ENCODE assay signal across 8 cellular contexts in genomic region chr5:43017438-43017820, GRCh38. TPM values are rescaled to one million over a fixed set of nuclear protein-coding genes. Genes with fewer than 3 reads are reported as not detected.
A peak's percentile ranks its signal among the peaks of the same experiment; 100 is the strongest.
DNase-seq lines count a peak whose midpoint lies in the region; ATAC-seq and TF ChIP-seq lines count a peak whose summit lies in the region.

No MANE protein-coding gene starts in this region.

- DNase-seq in activated CD4-positive, alpha-beta T cell treated with anti-CD3 and anti-CD28 coated beads for 48 hours, result peak; percentile 43
- DNase-seq in activated CD4-positive, alpha-beta T cell treated with anti-CD3 and anti-CD28 coated beads for 1 hour, result no peak
- DNase-seq in MM.1S (no peak), heart left ventricle (peak in 4 of 5 donors; percentile 40 to 56 (median 50)), prostate gland (ENCODE audit: low spot score) (no peak), NK-92 (lab: John Stamatoyannopoulos, UW; ENCODE audit: unreplicated experiment) (no peak)
- DNase-seq in activated effector memory CD4-positive, alpha-beta T cell treated with Interleukin-2 at 50 U/mL for 16 hours, result peak; percentile 47

- peak overlapping the region; percentile 63 for H3K4me3 ChIP-seq in MM.1S (ENCODE audit: low read length)
- H3K4me3 ChIP-seq in heart left ventricle, result peak overlapping the region; percentile 44 to 73 (median 63)
- H3K4me3 ChIP-seq in prostate gland, result peak overlapping the region; percentile 52 to 55

- TF ChIP-seq POLR2A in heart left ventricle (IDR thresholded peaks at IDR 0.05) (no peak), prostate gland (IDR thresholded peaks at IDR 0.05) (no peak)

- peak overlapping the region; percentile 98; the same call in 1 of the 2 replicates for H3K27ac ChIP-seq in MM.1S (ENCODE audit: low read length)
- H3K27ac ChIP-seq in heart left ventricle, result peak overlapping the region; percentile 90 to 99 (median 94)
- H3K27ac ChIP-seq in prostate gland, result peak overlapping the region; percentile 92 to 97

- ATAC-seq in heart left ventricle, result peak; percentile 63 to 72 (median 64)
- no peak for ATAC-seq in HG03196 (IDR thresholded peaks at IDR 0.05; ENCODE audit: unreplicated experiment)

- peak overlapping the region; percentile 89 for H3K9ac ChIP-seq in MM.1S (ENCODE audit: low read length)

- 3 to 17% (median 6%) methylated on average over 13 of the region's 13 CpGs for WGBS in heart left ventricle, 4 donors
- 20% methylated on average over 13 of the region's 13 CpGs for WGBS in prostate gland

- no peaks in the 10 kb centered on the region for H3K9me3 ChIP-seq in MM.1S (replicated peaks; ENCODE audit: insufficient read depth, low read length)
- no peaks in the 10 kb centered on the region for H3K9me3 ChIP-seq in heart left ventricle
- no peaks in the 10 kb centered on the region for H3K9me3 ChIP-seq in prostate gland

- H3K27me3 ChIP-seq in MM.1S (replicated peaks; ENCODE audit: insufficient read depth, low read length) (no peaks in the 10 kb centered on the region; the same call in 1 of the 2 replicates), heart left ventricle (peaks cover 0 to 82% (median 23%) of the 10 kb centered on the region in 9 donors), prostate gland (replicated peaks; ENCODE audit: insufficient read depth) (no peaks in the 10 kb centered on the region)

- no peaks in the 10 kb centered on the region for H4K20me1 ChIP-seq in MM.1S (ENCODE audit: insufficient read depth, low read length)

- no peaks in the 10 kb centered on the region for H3K36me3 ChIP-seq in MM.1S (replicated peaks; ENCODE audit: insufficient read depth, low read length)
- no peaks in the 10 kb centered on the region for H3K36me3 ChIP-seq in heart left ventricle
- H3K36me3 ChIP-seq in prostate gland, result no peaks in the 10 kb centered on the region

- no peaks in the 10 kb centered on the region for H3K79me2 ChIP-seq in MM.1S (ENCODE audit: low read length)

- H2AFZ ChIP-seq in MM.1S (ENCODE audit: low read length), result peak overlapping the region; percentile 66

- H3K9me2 ChIP-seq in MM.1S (replicated peaks; ENCODE audit: insufficient read depth, low read length), result no peaks in the 10 kb centered on the region

- intact Hi-C loops in heart left ventricle (cut with DNase I), result loop anchor here in 2 of 10 donors (1.0 to 2.0 kb wide), 2 partner anchors 9 to 47 kb away; no protein-coding TSS in a partner anchor
- intact Hi-C loops in prostate gland (cut with DNase I), result no loop called here

- H3K4me1 ChIP-seq in MM.1S (ENCODE audit: low read length), result peaks cover 12% of the 10 kb centered on the region
- peaks cover 0 to 44% (median 9%) of the 10 kb centered on the region in 12 donors for H3K4me1 ChIP-seq in heart left ventricle
- H3K4me1 ChIP-seq in prostate gland (replicated peaks), result no peaks in the 10 kb centered on the region

- H3K4me2 ChIP-seq in MM.1S (ENCODE audit: low read depth, low read length), result peak overlapping the region; percentile 82

- peaks cover 34% of the 10 kb centered on the region for H3F3A ChIP-seq in MM.1S (ENCODE audit: insufficient read depth, low read length)

- no peak for TF ChIP-seq CTCF in MM.1S (IDR thresholded peaks at IDR 0.05; ENCODE audit: low read length)
- TF ChIP-seq CTCF in heart left ventricle (IDR thresholded peaks at IDR 0.05), result no peak
- TF ChIP-seq CTCF in prostate gland (IDR thresholded peaks at IDR 0.05), result no peak

RNA-seq across cellular contexts. Expression of gene ANXA2R, which starts 22.7 kb away (rescaled TPM):
- total RNA-seq in heart left ventricle (1 to 10 TPM in 7 of 9 donors, under 1 TPM in 2; 0.49 to 2.4 (median 1.4) TPM), prostate gland (1 to 10 TPM; 4.5 to 5.3 TPM)
- polyA plus RNA-seq in heart left ventricle, result 1 to 10 TPM; 1.1 to 2.0 TPM

Comparison
In these comparisons a context has a peak if more than half of its experiments do, and no peak if none do; other contexts are left out.
1. DNase-seq: peak in activated CD4-positive, alpha-beta T cell treated with anti-CD3 and anti-CD28 coated beads for 48 hours (single experiment), activated effector memory CD4-positive, alpha-beta T cell treated with Interleukin-2 at 50 U/mL for 16 hours (single experiment) and heart left ventricle (4 of 5); none in activated CD4-positive, alpha-beta T cell treated with anti-CD3 and anti-CD28 coated beads for 1 hour (single experiment), MM.1S (single experiment), prostate gland (single experiment) and NK-92 (single experiment).
2. Peak in every context shown above with its lines, with median percentiles within 50 percentile points of each other: H3K27ac ChIP-seq and H3K4me3 ChIP-seq.